23 cellular contexts compared by ENCODE assay signal in the genomic region with DNA sequence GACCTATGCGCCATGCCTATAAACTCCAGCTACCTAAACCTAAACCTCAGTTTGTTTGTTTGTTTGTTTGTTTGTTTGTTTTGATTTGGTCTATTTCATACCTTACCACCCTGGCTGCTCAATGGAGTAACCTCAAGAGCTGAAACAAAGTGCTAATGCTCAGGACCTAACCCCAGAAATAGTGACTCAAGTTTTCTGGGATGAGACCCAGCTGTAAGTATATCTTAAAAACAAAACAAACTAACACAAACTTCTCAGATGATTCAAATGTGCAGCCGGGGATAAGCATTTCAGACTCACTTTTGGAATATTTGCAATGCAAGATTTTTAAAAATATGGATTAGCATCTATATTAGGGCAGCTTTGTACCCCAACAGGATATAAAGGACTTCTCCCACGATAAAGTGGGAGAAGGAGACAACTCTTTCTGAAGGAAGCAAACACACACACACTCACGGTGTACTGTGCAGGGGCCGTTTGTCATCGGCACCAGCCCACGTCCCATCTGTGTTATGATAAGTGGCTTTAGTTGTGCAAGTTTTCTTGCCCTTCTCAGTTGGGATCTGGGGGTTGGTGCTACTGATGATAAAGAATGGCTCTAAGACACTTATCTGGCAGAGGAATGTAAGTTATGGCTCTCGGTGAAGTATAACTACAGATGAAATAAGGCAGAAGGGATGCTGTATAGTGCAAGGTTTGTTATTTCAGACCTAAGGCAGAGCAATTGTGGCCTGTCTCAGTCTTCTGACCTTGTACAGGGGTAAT.
DNase-seq lines count a peak whose midpoint lies in the region; ATAC-seq and TF ChIP-seq lines count a peak whose summit lies in the region.
"Had no signal": no experiment of that assay in that cellular context is flagged by ENCODE, and none has a peak within 500 bp of the region (broad histone marks: within the 10 kb centered on the region; RNA-seq: fewer than 3 reads in every experiment).

No MANE protein-coding gene starts in this region.

- peaks cover 8% of the 10 kb centered on the region for H3K9me3 Mint-ChIP-seq in activated CD4-positive, alpha-beta memory T cell treated with anti-CD3 and anti-CD28 coated beads, Interleukin-2, amount 10 ng/mL, durations not matched to agents 7 days and 5 days

- no peaks in the 10 kb centered on the region for H3K27me3 Mint-ChIP-seq in activated CD4-positive, alpha-beta memory T cell treated with anti-CD3 and anti-CD28 coated beads, Interleukin-2, amount 10 ng/mL, durations not matched to agents 7 days and 5 days
- H3K27me3 Mint-ChIP-seq: CD4-positive, CD25-positive, alpha-beta regulatory T cell had no signal

- peak; percentile 2 for DNase-seq in DMS 273 (lab: John Stamatoyannopoulos, UW; ENCODE audit: unreplicated experiment)
- no peak for DNase-seq in DMS 273 treated with DMSO at 0.1 percent for 48 hours (lab: John Stamatoyannopoulos, UW)
- DNase-seq in astrocyte of the spinal cord (ENCODE audit: low read depth, low spot score): peak; percentile 0
- peak; percentile 37 for DNase-seq in fibroblast of villous mesenchyme (ENCODE audit: low read depth)
- DNase-seq in activated CD4-positive, alpha-beta memory T cell treated with anti-CD3 and anti-CD28 coated beads, Interleukin-2, amount 10 ng/mL, durations not matched to agents 7 days and 5 days: no peak
- no peak for DNase-seq in ecto neural progenitor cell (ENCODE audit: low spot score)
- DNase-seq in cerebellum (ENCODE audit: low spot score): no peak
- DNase-seq: BE2C; Caco-2; CD4-positive, CD25-positive, alpha-beta regulatory T cell; DMS53; EL; Karpas-422; NCI-H1092 treated with DMSO at 0.1 percent for 48 hours; NCI-H146; NCI-H2029 treated with DMSO at 0.1 percent for 48 hours; NCI-H2171; NCI-H510A; NCI-H774; Right ventricle myocardium superior had no signal

- CTCF ChIA-PET in activated CD4-positive, alpha-beta memory T cell treated with anti-CD3 and anti-CD28 coated beads, Interleukin-2, amount 10 ng/mL, durations not matched to agents 7 days and 5 days (lab: Charles Lee): no interaction called here

- H3K27ac Mint-ChIP-seq in activated CD4-positive, alpha-beta memory T cell treated with anti-CD3 and anti-CD28 coated beads, Interleukin-2, amount 10 ng/mL, durations not matched to agents 7 days and 5 days: no peak overlapping the region
- H3K27ac Mint-ChIP-seq: CD4-positive, CD25-positive, alpha-beta regulatory T cell had no signal

- no peak overlapping the region for H3K4me3 Mint-ChIP-seq in activated CD4-positive, alpha-beta memory T cell treated with anti-CD3 and anti-CD28 coated beads, Interleukin-2, amount 10 ng/mL, durations not matched to agents 7 days and 5 days
- H3K4me3 Mint-ChIP-seq: CD4-positive, CD25-positive, alpha-beta regulatory T cell had no signal

- no peaks in the 10 kb centered on the region for H3K4me1 Mint-ChIP-seq in activated CD4-positive, alpha-beta memory T cell treated with anti-CD3 and anti-CD28 coated beads, Interleukin-2, amount 10 ng/mL, durations not matched to agents 7 days and 5 days
- H3K4me1 Mint-ChIP-seq: CD4-positive, CD25-positive, alpha-beta regulatory T cell had no signal

- in situ Hi-C loops in astrocyte of the spinal cord (cut with HindIII; ENCODE audit: low sequenced_read_pairs): no loop called here

- no peak for TF ChIP-seq CTCF in astrocyte of the spinal cord (IDR thresholded peaks at IDR 0.05; ENCODE audit: low read depth, low read length)
- no peak for TF ChIP-seq CTCF in fibroblast of villous mesenchyme (IDR thresholded peaks at IDR 0.05; ENCODE audit: insufficient read depth, low read depth, low read length)

- POLR2A ChIA-PET in activated CD4-positive, alpha-beta memory T cell treated with anti-CD3 and anti-CD28 coated beads, Interleukin-2, amount 10 ng/mL, durations not matched to agents 7 days and 5 days (lab: Charles Lee): no interaction called here

- no peaks in the 10 kb centered on the region for H3K36me3 Mint-ChIP-seq in activated CD4-positive, alpha-beta memory T cell treated with anti-CD3 and anti-CD28 coated beads, Interleukin-2, amount 10 ng/mL, durations not matched to agents 7 days and 5 days (ENCODE audit: low read depth)
- H3K36me3 Mint-ChIP-seq: CD4-positive, CD25-positive, alpha-beta regulatory T cell had no signal

- no peak for ATAC-seq in HG02885 (IDR thresholded peaks at IDR 0.05; ENCODE audit: poor library complexity, unreplicated experiment)
- ATAC-seq: GM12878 had no signal

- no peak overlapping the region for H3K4me3 ChIP-seq in astrocyte of the spinal cord (ENCODE audit: low read depth, low read length)
- no peak overlapping the region for H3K4me3 ChIP-seq in fibroblast of villous mesenchyme (ENCODE audit: low read depth, low read length)
- H3K4me3 ChIP-seq: GM12878, HAP-1 had no signal

Comparison
In these comparisons a context has a peak if more than half of its experiments do, and no peak if none do; other contexts are left out.
1. DNase-seq: peak in DMS 273 (single experiment), astrocyte of the spinal cord (single experiment) and fibroblast of villous mesenchyme (single experiment); none in DMS 273 treated with DMSO at 0.1 percent for 48 hours (single experiment), activated CD4-positive, alpha-beta memory T cell treated with anti-CD3 and anti-CD28 coated beads, Interleukin-2, amount 10 ng/mL, durations not matched to agents 7 days and 5 days (single experiment), ecto neural progenitor cell (single experiment) and cerebellum (single experiment).